ENCODE assay signal across 1 cellular context in genomic region chr7:63521-64021, GRCh38.
TF ChIP-seq lines count a peak whose summit lies in the region.

No MANE protein-coding gene starts in this region.

TF ChIP-seq in GM23338, 12 proteins besides CTCF, POLR2A, EP300 and RAD21 (continued from another document):
- TF ChIP-seq ZNF114 (CRISPR knock-in tag; IDR thresholded peaks at IDR 0.05) (no peak), JUNB (IDR thresholded peaks at IDR 0.05; ENCODE audit: unreplicated experiment) (no peak)
- TF ChIP-seq, protein P1, sequence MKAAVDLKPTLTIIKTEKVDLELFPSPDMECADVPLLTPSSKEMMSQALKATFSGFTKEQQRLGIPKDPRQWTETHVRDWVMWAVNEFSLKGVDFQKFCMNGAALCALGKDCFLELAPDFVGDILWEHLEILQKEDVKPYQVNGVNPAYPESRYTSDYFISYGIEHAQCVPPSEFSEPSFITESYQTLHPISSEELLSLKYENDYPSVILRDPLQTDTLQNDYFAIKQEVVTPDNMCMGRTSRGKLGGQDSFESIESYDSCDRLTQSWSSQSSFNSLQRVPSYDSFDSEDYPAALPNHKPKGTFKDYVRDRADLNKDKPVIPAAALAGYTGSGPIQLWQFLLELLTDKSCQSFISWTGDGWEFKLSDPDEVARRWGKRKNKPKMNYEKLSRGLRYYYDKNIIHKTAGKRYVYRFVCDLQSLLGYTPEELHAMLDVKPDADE (IDR thresholded peaks at IDR 0.05) = no peak
- TF ChIP-seq, protein P2, sequence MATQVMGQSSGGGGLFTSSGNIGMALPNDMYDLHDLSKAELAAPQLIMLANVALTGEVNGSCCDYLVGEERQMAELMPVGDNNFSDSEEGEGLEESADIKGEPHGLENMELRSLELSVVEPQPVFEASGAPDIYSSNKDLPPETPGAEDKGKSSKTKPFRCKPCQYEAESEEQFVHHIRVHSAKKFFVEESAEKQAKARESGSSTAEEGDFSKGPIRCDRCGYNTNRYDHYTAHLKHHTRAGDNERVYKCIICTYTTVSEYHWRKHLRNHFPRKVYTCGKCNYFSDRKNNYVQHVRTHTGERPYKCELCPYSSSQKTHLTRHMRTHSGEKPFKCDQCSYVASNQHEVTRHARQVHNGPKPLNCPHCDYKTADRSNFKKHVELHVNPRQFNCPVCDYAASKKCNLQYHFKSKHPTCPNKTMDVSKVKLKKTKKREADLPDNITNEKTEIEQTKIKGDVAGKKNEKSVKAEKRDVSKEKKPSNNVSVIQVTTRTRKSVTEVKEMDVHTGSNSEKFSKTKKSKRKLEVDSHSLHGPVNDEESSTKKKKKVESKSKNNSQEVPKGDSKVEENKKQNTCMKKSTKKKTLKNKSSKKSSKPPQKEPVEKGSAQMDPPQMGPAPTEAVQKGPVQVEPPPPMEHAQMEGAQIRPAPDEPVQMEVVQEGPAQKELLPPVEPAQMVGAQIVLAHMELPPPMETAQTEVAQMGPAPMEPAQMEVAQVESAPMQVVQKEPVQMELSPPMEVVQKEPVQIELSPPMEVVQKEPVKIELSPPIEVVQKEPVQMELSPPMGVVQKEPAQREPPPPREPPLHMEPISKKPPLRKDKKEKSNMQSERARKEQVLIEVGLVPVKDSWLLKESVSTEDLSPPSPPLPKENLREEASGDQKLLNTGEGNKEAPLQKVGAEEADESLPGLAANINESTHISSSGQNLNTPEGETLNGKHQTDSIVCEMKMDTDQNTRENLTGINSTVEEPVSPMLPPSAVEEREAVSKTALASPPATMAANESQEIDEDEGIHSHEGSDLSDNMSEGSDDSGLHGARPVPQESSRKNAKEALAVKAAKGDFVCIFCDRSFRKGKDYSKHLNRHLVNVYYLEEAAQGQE (IDR thresholded peaks at IDR 0.05; ENCODE audit: unreplicated experiment) = no peak
